Comparison of ENCODE assay signal across 6 cellular contexts in the genomic region with DNA sequence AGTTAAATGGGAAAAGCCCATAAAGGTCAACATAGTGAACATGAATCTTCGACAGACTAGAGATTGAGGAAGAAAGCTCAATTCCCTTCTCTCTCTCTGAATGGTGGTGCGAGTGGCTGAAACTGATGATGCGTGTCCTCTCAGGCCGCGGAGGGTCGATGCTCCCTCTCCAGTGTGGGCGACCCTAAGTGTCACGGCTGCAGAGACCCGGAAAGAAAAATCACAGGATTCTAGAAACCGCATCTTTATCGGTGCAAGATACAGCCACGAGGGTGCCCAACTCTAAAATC. TPM values are rescaled to one million over a fixed set of nuclear protein-coding genes. Genes with fewer than 3 reads are reported as not detected.
DNase-seq lines count a peak whose midpoint lies in the region; ATAC-seq and TF ChIP-seq lines count a peak whose summit lies in the region.

No MANE protein-coding gene starts in this region.

- peak overlapping the region; percentile 66 for H3K4me3 ChIP-seq in RWPE2 (ENCODE audit: severe bottlenecking)
- peak overlapping the region; percentile 96 for H3K4me3 ChIP-seq in iPS-18c (ENCODE audit: insufficient read depth, low read depth, low read length)
- peak overlapping the region; percentile 89 to 95 for H3K4me3 ChIP-seq in aorta (ENCODE audit: low read length in 2 of 2)

- no peak for DNase-seq in RWPE2 (ENCODE audit: low spot score)
- no peak for DNase-seq in aorta
- DNase-seq in SIG-M5 (lab: John Stamatoyannopoulos, UW): no peak
- DNase-seq in NCI-H69 (lab: John Stamatoyannopoulos, UW): no peak

- ATAC-seq in GM18867 (IDR thresholded peaks at IDR 0.05; ENCODE audit: unreplicated experiment) (peak; percentile 8), RWPE2 (ENCODE audit: low read depth) (no peak), aorta (ENCODE audit: low FRiP score) (peak; percentile 53)

- no peaks in the 10 kb centered on the region for H3K27me3 ChIP-seq in RWPE2 (ENCODE audit: insufficient read depth, poor library complexity, severe bottlenecking)
- no peaks in the 10 kb centered on the region for H3K27me3 ChIP-seq in aorta (ENCODE audit: control insufficient read depth in 1 of 2, insufficient read depth in 2 of 2, low read length in 1 of 2)

- TF ChIP-seq CTCF in RWPE2 (IDR thresholded peaks at IDR 0.05; ENCODE audit: poor library complexity, severe bottlenecking): no peak

- peaks cover 65% of the 10 kb centered on the region for H3K36me3 ChIP-seq in RWPE2 (ENCODE audit: low read depth)
- H3K36me3 ChIP-seq in aorta (ENCODE audit: control insufficient read depth in 1 of 2, insufficient read depth in 2 of 2, low read length in 1 of 2): peaks cover 0 to 8% of the 10 kb centered on the region in 2 donors

- H3K4me1 ChIP-seq in RWPE2 (ENCODE audit: insufficient read depth, poor library complexity, severe bottlenecking) (peaks cover 14% of the 10 kb centered on the region), aorta (ENCODE audit: control insufficient read depth in 1 of 2, insufficient read depth in 2 of 2, low read length in 2 of 2) (no peaks in the 10 kb centered on the region)

- intact Hi-C loops in aorta (cut with DNase I): no loop called here

- H3K27ac ChIP-seq in RWPE2 (ENCODE audit: poor library complexity, severe bottlenecking) (peak overlapping the region; percentile 73), aorta (ENCODE audit: low read depth in 1 of 2, low read length in 2 of 2) (peak overlapping the region; percentile 68 to 95)

- H3K9me3 ChIP-seq in RWPE2 (ENCODE audit: severe bottlenecking) (no peaks in the 10 kb centered on the region), iPS-18c (ENCODE audit: control insufficient read depth, insufficient read depth, low read length) (peaks cover 2% of the 10 kb centered on the region), aorta (ENCODE audit: control insufficient read depth, low read length) (no peaks in the 10 kb centered on the region)

- whole genome bisulfite sequencing in aorta, 2 donors: 0 to 1% methylated on average over 12 of the region's 12 CpGs

RNA-seq across cellular contexts. Expression of a gene that starts 0.5 kb away (rescaled TPM):
- total RNA-seq in aorta: 10 to 100 TPM; 65.4 to 72.6 TPM
- 10 to 100 TPM; 19.9 to 54.3 TPM for polyA plus RNA-seq in aorta

RNA-seq across cellular contexts. Expression of a gene that starts 10.7 kb away (rescaled TPM):
- 10 to 100 TPM; 32.0 to 36.5 TPM for total RNA-seq in aorta
- polyA plus RNA-seq in aorta: 10 to 100 TPM; 27.7 to 36.2 TPM

RNA-seq across cellular contexts. Expression of a gene that starts 35.4 kb away (rescaled TPM):
- total RNA-seq in aorta: under 1 TPM; 0.36 to 0.75 TPM
- polyA plus RNA-seq in aorta: under 1 TPM in 1 of 2 donors, not detected in 1; 0.92 TPM

RNA-seq across cellular contexts. Expression of a gene that starts 38.4 kb away (rescaled TPM):
- total RNA-seq in aorta: 10 to 100 TPM; 19.7 to 33.9 TPM
- polyA plus RNA-seq in aorta: 10 to 100 TPM; 39.5 to 62.7 TPM

RNA-seq across cellular contexts. Expression of a gene that starts 46.9 kb away (rescaled TPM):
- total RNA-seq in aorta: 100 to 1,000 TPM; 161 to 187 TPM
- polyA plus RNA-seq in aorta: 100 to 1,000 TPM in 1 of 2 donors, 10 to 100 TPM in 1; 53.0 to 134 TPM
